Comparison of ENCODE assay signal across 9 cellular contexts in genomic region chr15:91116379-91117067, GRCh38. TPM values are rescaled to one million over a fixed set of nuclear protein-coding genes. Genes with fewer than 3 reads are reported as not detected.
A peak's percentile ranks its signal among the peaks of the same experiment; 100 is the strongest.
DNase-seq lines count a peak whose midpoint lies in the region; ATAC-seq and TF ChIP-seq lines count a peak whose summit lies in the region.
"Had no signal": no experiment of that assay in that cellular context is flagged by ENCODE, and none has a peak within 500 bp of the region (broad histone marks: within the 10 kb centered on the region; RNA-seq: fewer than 3 reads in every experiment).

No MANE protein-coding gene starts in this region.

- TF ChIP-seq CTCF in RWPE2 (IDR thresholded peaks at IDR 0.05; ENCODE audit: poor library complexity, severe bottlenecking), result no peak
- no peak for TF ChIP-seq CTCF in esophagus muscularis mucosa (IDR thresholded peaks at IDR 0.05)
- no peak for TF ChIP-seq CTCF in gastroesophageal sphincter (IDR thresholded peaks at IDR 0.05)

- H3K36me3 Mint-ChIP-seq in activated T-helper 1 cell treated with anti-CD3 and anti-CD28 coated beads, Interleukin-12 subunit alpha, Interleukin-12 subunit beta, Interleukin-2, Interleukin-4 antibody, amounts not matched to agents 30 ng/mL and 10 ng/mL and 1 ng/mL, durations not matched to agents 14 hours and 24 hours and 36 hours (ENCODE audit: low read depth), result no peaks in the 10 kb centered on the region

- H3K9me3 ChIP-seq in RWPE2 (ENCODE audit: severe bottlenecking) (no peaks in the 10 kb centered on the region), esophagus muscularis mucosa (no peaks in the 10 kb centered on the region), gastroesophageal sphincter (no peaks in the 10 kb centered on the region)

- H3K9me3 Mint-ChIP-seq in activated T-helper 1 cell treated with anti-CD3 and anti-CD28 coated beads, Interleukin-12 subunit alpha, Interleukin-12 subunit beta, Interleukin-2, Interleukin-4 antibody, amounts not matched to agents 30 ng/mL and 10 ng/mL and 1 ng/mL, durations not matched to agents 14 hours and 24 hours and 36 hours, result no peaks in the 10 kb centered on the region
- H3K9me3 Mint-ChIP-seq: dendritic cell treated with granulocyte-macrophage colony-stimulating factor and Interleukin-4, amounts not matched to agents 40 ng/mL and 50 ng/mL, for 4 days had no signal

- H3K36me3 ChIP-seq in RWPE2 (ENCODE audit: low read depth) (no peaks in the 10 kb centered on the region), esophagus muscularis mucosa (no peaks in the 10 kb centered on the region), gastroesophageal sphincter (no peaks in the 10 kb centered on the region)

- H3K27me3 ChIP-seq in RWPE2 (ENCODE audit: insufficient read depth, poor library complexity, severe bottlenecking) (peaks cover 47% of the 10 kb centered on the region), esophagus muscularis mucosa (no peaks in the 10 kb centered on the region), gastroesophageal sphincter (peaks cover 21% of the 10 kb centered on the region)

- no peak overlapping the region for H3K27ac Mint-ChIP-seq in activated T-helper 1 cell treated with anti-CD3 and anti-CD28 coated beads, Interleukin-12 subunit alpha, Interleukin-12 subunit beta, Interleukin-2, Interleukin-4 antibody, amounts not matched to agents 30 ng/mL and 10 ng/mL and 1 ng/mL, durations not matched to agents 14 hours and 24 hours and 36 hours
- H3K27ac Mint-ChIP-seq: dendritic cell treated with granulocyte-macrophage colony-stimulating factor and Interleukin-4, amounts not matched to agents 40 ng/mL and 50 ng/mL, for 4 days had no signal

- TF ChIP-seq EP300 in esophagus muscularis mucosa (IDR thresholded peaks at IDR 0.05), result no peak
- no peak for TF ChIP-seq EP300 in gastroesophageal sphincter (IDR thresholded peaks at IDR 0.05)

- H3K4me1 ChIP-seq in RWPE2 (ENCODE audit: insufficient read depth, poor library complexity, severe bottlenecking) (no peaks in the 10 kb centered on the region), esophagus muscularis mucosa (peaks cover 0 to 17% (median 2%) of the 10 kb centered on the region in 4 donors), gastroesophageal sphincter (no peaks in the 10 kb centered on the region)

- H3K27ac ChIP-seq in RWPE2 (ENCODE audit: poor library complexity, severe bottlenecking) (no peak overlapping the region), esophagus muscularis mucosa (replicated peaks in 1 of 4) (no peak overlapping the region), gastroesophageal sphincter (no peak overlapping the region)

- no peak overlapping the region for H3K4me3 Mint-ChIP-seq in activated T-helper 1 cell treated with anti-CD3 and anti-CD28 coated beads, Interleukin-12 subunit alpha, Interleukin-12 subunit beta, Interleukin-2, Interleukin-4 antibody, amounts not matched to agents 30 ng/mL and 10 ng/mL and 1 ng/mL, durations not matched to agents 14 hours and 24 hours and 36 hours
- H3K4me3 Mint-ChIP-seq: dendritic cell treated with granulocyte-macrophage colony-stimulating factor and Interleukin-4, amounts not matched to agents 40 ng/mL and 50 ng/mL, for 4 days had no signal

- TF ChIP-seq POLR2A in esophagus muscularis mucosa (IDR thresholded peaks at IDR 0.05; ENCODE audit: low read depth) (no peak), gastroesophageal sphincter (IDR thresholded peaks at IDR 0.05) (no peak)

- peak; percentile 93 for ATAC-seq in GM19372 (IDR thresholded peaks at IDR 0.05; ENCODE audit: low read depth, unreplicated experiment)
- ATAC-seq in HG03066 (IDR thresholded peaks at IDR 0.05; ENCODE audit: low read depth, unreplicated experiment), result peak; percentile 88
- ATAC-seq in RWPE2 (ENCODE audit: low read depth), result peak; percentile 60
- ATAC-seq in gastroesophageal sphincter, result no peak

- intact Hi-C loops in esophagus muscularis mucosa (cut with DNase I), result no loop called here
- intact Hi-C loops in activated T-helper 1 cell treated with anti-CD3 and anti-CD28 coated beads, Interleukin-12 subunit alpha, Interleukin-12 subunit beta, Interleukin-2, Interleukin-4 antibody, amounts not matched to agents 30 ng/mL and 10 ng/mL and 1 ng/mL, durations not matched to agents 14 hours and 24 hours and 36 hours (cut with micrococcal nuclease), result no loop called here

- peaks cover 20% of the 10 kb centered on the region for H3K27me3 Mint-ChIP-seq in activated T-helper 1 cell treated with anti-CD3 and anti-CD28 coated beads, Interleukin-12 subunit alpha, Interleukin-12 subunit beta, Interleukin-2, Interleukin-4 antibody, amounts not matched to agents 30 ng/mL and 10 ng/mL and 1 ng/mL, durations not matched to agents 14 hours and 24 hours and 36 hours (ENCODE audit: insufficient read depth)

- H3K4me3 ChIP-seq in RWPE2 (ENCODE audit: severe bottlenecking), result no peak overlapping the region
- no peak overlapping the region for H3K4me3 ChIP-seq in esophagus muscularis mucosa
- H3K4me3 ChIP-seq in gastroesophageal sphincter, result no peak overlapping the region

- 38% methylated on average over 7 of the region's 7 CpGs for WGBS in esophagus muscularis mucosa
- WGBS in gastroesophageal sphincter (ENCODE audit: low coverage in 1 of 2), 2 donors, result 32 to 41% methylated on average over 6 to 7 of the region's 7 CpGs

- H3K4me1 Mint-ChIP-seq in activated T-helper 1 cell treated with anti-CD3 and anti-CD28 coated beads, Interleukin-12 subunit alpha, Interleukin-12 subunit beta, Interleukin-2, Interleukin-4 antibody, amounts not matched to agents 30 ng/mL and 10 ng/mL and 1 ng/mL, durations not matched to agents 14 hours and 24 hours and 36 hours (ENCODE audit: low read depth), result no peaks in the 10 kb centered on the region

- DNase-seq in RWPE2 (ENCODE audit: low spot score), result no peak
- peak; percentile 31 for DNase-seq in retina
- DNase-seq in esophagus muscularis mucosa (ENCODE audit: extremely low spot score), result no peak
- DNase-seq in SW 1271 (lab: John Stamatoyannopoulos, UW), result no peak
- no peak for DNase-seq in activated T-helper 1 cell treated with anti-CD3 and anti-CD28 coated beads, Interleukin-12 subunit alpha, Interleukin-12 subunit beta, Interleukin-2, Interleukin-4 antibody, amounts not matched to agents 30 ng/mL and 10 ng/mL and 1 ng/mL, durations not matched to agents 14 hours and 24 hours and 36 hours (ENCODE audit: low spot score)

RNA-seq across cellular contexts. Expression of gene SV2B, which starts 16.5 kb away (rescaled TPM):
- total RNA-seq in esophagus muscularis mucosa (1 to 10 TPM; 1.9 to 3.0 (median 2.1) TPM), gastroesophageal sphincter (1 to 10 TPM in 3 of 4 donors, under 1 TPM in 1; 0.16 to 4.1 (median 1.1) TPM)
- total RNA-seq in activated T-helper 1 cell treated with anti-CD3 and anti-CD28 coated beads, Interleukin-12 subunit alpha, Interleukin-12 subunit beta, Interleukin-2, Interleukin-4 antibody, amounts not matched to agents 30 ng/mL and 10 ng/mL and 1 ng/mL, durations not matched to agents 14 hours and 24 hours and 36 hours, result 0.08 and 0.12 TPM in 2 replicates
